11 cellular contexts compared by ENCODE assay signal in genomic region chr2:12006841-12007240, GRCh38.
DNase-seq lines count a peak whose midpoint lies in the region; ATAC-seq, FAIRE-seq and TF ChIP-seq lines count a peak whose summit lies in the region.
"Had no signal": no experiment of that assay in that cellular context is flagged by ENCODE, and none has a peak within 500 bp of the region (broad histone marks: within the 10 kb centered on the region; RNA-seq: fewer than 3 reads in every experiment).

No MANE protein-coding gene starts in this region.

- FAIRE-seq in GM12891 (lab: Jason Lieb, UNC) (peak; percentile 71), H54 (lab: Jason Lieb, UNC) (no peak)

- TF ChIP-seq POLR2A in GM12891 (IDR thresholded peaks at IDR 0.05; ENCODE audit: low read depth, low read length) (no peak), H54 (IDR thresholded peaks at IDR 0.05; ENCODE audit: low read depth, low read length) (no peak), sigmoid colon (IDR thresholded peaks at IDR 0.05) (no peak)

- no peak for DNase-seq in GM12891 (ENCODE audit: insufficient read length, low spot score)
- DNase-seq in SK-N-MC (ENCODE audit: low read depth, low spot score) = no peak
- peak; percentile 33 for DNase-seq in fibroblast of villous mesenchyme (ENCODE audit: low read depth)
- DNase-seq in H54 (ENCODE audit: insufficient read length, low spot score) = no peak
- no peak for DNase-seq in sigmoid colon
- DNase-seq in activated naive CD4-positive, alpha-beta T cell treated with Interleukin-2 at 50 U/mL for 16 hours = no peak
- DNase-seq: NCI-H2107, RPMI8226 had no signal

- no peak overlapping the region for H3K9ac ChIP-seq in SK-N-MC (ENCODE audit: insufficient read length)
- H3K9ac ChIP-seq: BLaER1 treated with 17β-estradiol and CSF1 and Interleukin-3, amounts not matched to agents 10 nM and 100 nM had no signal

- H3K4me1 ChIP-seq in neuron (ENCODE audit: insufficient read depth, low read length) = peaks cover 21% of the 10 kb centered on the region
- peaks cover 0 to 8% (median 2%) of the 10 kb centered on the region in 4 donors for H3K4me1 ChIP-seq in sigmoid colon

- peak overlapping the region; percentile 95 for H2AFZ ChIP-seq in neuron (ENCODE audit: low read depth, low read length)

- H3K4me3 ChIP-seq in SK-N-MC = 0 out of 2 replicates have a peak overlapping the region, but pooled peaks have one; percentile 5
- H3K4me3 ChIP-seq in fibroblast of villous mesenchyme (ENCODE audit: low read depth, low read length) = no peak overlapping the region
- H3K4me3 ChIP-seq in neuron (ENCODE audit: low read length) = peak overlapping the region; percentile 6
- H3K4me3 ChIP-seq in sigmoid colon = no peak overlapping the region
- H3K4me3 ChIP-seq: BLaER1 treated with 17β-estradiol and CSF1 and Interleukin-3, amounts not matched to agents 10 nM and 100 nM had no signal

- no peaks in the 10 kb centered on the region for H3K9me3 ChIP-seq in SK-N-MC (ENCODE audit: low read depth, low read length)
- peaks cover 4% of the 10 kb centered on the region for H3K9me3 ChIP-seq in neuron (ENCODE audit: low read length)
- H3K9me3 ChIP-seq in sigmoid colon = no peaks in the 10 kb centered on the region

- H3K27ac ChIP-seq in SK-N-MC (peak overlapping the region; percentile 37), sigmoid colon (no peak overlapping the region)
- H3K27ac ChIP-seq: BLaER1 treated with 17β-estradiol and CSF1 and Interleukin-3, amounts not matched to agents 10 nM and 100 nM had no signal

- intact Hi-C loops in sigmoid colon (cut with DNase I) = no loop called here

- no peak for TF ChIP-seq EP300 in sigmoid colon (IDR thresholded peaks at IDR 0.05)

- 66 to 84% methylated on average over 4 of the region's 4 CpGs for WGBS in sigmoid colon, 2 donors

- no peaks in the 10 kb centered on the region for H3K36me3 ChIP-seq in SK-N-MC (ENCODE audit: insufficient read depth, low read length)
- no peaks in the 10 kb centered on the region for H3K36me3 ChIP-seq in neuron (ENCODE audit: insufficient read depth, low read length)
- no peaks in the 10 kb centered on the region for H3K36me3 ChIP-seq in sigmoid colon
- H3K36me3 ChIP-seq: BLaER1 treated with 17β-estradiol and CSF1 and Interleukin-3, amounts not matched to agents 10 nM and 100 nM had no signal

- H3K27me3 ChIP-seq in neuron (ENCODE audit: insufficient read depth, low read length) = no peaks in the 10 kb centered on the region
- H3K27me3 ChIP-seq in sigmoid colon = no peaks in the 10 kb centered on the region

- TF ChIP-seq CTCF in fibroblast of villous mesenchyme (IDR thresholded peaks at IDR 0.05; ENCODE audit: insufficient read depth, low read depth, low read length) (no peak), sigmoid colon (IDR thresholded peaks at IDR 0.05) (no peak)

- no peak for ATAC-seq in GM19351 (IDR thresholded peaks at IDR 0.05; ENCODE audit: unreplicated experiment)

TF ChIP-seq in GM12891, 5 proteins besides CTCF, POLR2A, EP300 and RAD21:
- no peak for TF ChIP-seq POLR2AphosphoS5 (IDR thresholded peaks at IDR 0.05; ENCODE audit: low read depth, low read length)
- no peak for TF ChIP-seq POU2F2 (IDR thresholded peaks at IDR 0.05; ENCODE audit: low read depth, low read length)
- TF ChIP-seq TAF1 (IDR thresholded peaks at IDR 0.05; ENCODE audit: low read depth, low read length) = no peak
- TF ChIP-seq SPI1 (IDR thresholded peaks at IDR 0.05; ENCODE audit: low read depth, low read length) = no peak
- no peak for TF ChIP-seq PAX5 (IDR thresholded peaks at IDR 0.05; ENCODE audit: insufficient read depth, low read length, severe bottlenecking)

Comparison
In these comparisons a context has a peak if more than half of its experiments do, and no peak if none do; other contexts are left out.
1. H3K4me3 ChIP-seq: peak in SK-N-MC (single experiment) and neuron (single experiment); none in fibroblast of villous mesenchyme (single experiment) and sigmoid colon (0 of 4).